Comparison of ENCODE assay signal across 4 cellular contexts in genomic region chr1:198411240-198411639, GRCh38.
TF ChIP-seq lines count a peak whose summit lies in the region.

No MANE protein-coding gene starts in this region.

TF ChIP-seq in HepG2, 621 proteins besides CTCF, POLR2A, EP300 and RAD21:
- TF ChIP-seq MAFK (conservative IDR thresholded peaks at IDR 0.05 in 1 of 2, IDR thresholded peaks at IDR 0.05 in 1 of 2; ENCODE audit: low read length in 2 of 2), result peak; percentile 24 to 71; a peak in 3 of 4 replicates
- no peak for TF ChIP-seq ZNF234 (CRISPR knock-in tag; conservative IDR thresholded peaks at IDR 0.05)
- no peak for TF ChIP-seq ARID3A (IDR thresholded peaks at IDR 0.05; ENCODE audit: low read depth, low read length)
- TF ChIP-seq TCF7 (IDR thresholded peaks at IDR 0.05; ENCODE audit: low read depth), result no peak
- no peak for TF ChIP-seq ZNF275 (CRISPR knock-in tag; IDR thresholded peaks at IDR 0.05; ENCODE audit: borderline replicate concordance)
- TF ChIP-seq RBFOX2 (IDR thresholded peaks at IDR 0.05; ENCODE audit: low read depth, low read length), result no peak
- no peak for TF ChIP-seq ZNF264 (CRISPR knock-in tag; IDR thresholded peaks at IDR 0.05)
- no peak for TF ChIP-seq GTF2F1 (IDR thresholded peaks at IDR 0.05; ENCODE audit: low read length)
- TF ChIP-seq AGO1 (IDR thresholded peaks at IDR 0.05; ENCODE audit: low read depth, low read length, poor library complexity, severe bottlenecking), result no peak
- no peak for TF ChIP-seq ZFY (CRISPR knock-in tag; IDR thresholded peaks at IDR 0.05)
- no peak for TF ChIP-seq ZNF737 (CRISPR knock-in tag; IDR thresholded peaks at IDR 0.05; ENCODE audit: borderline replicate concordance)
- no peak for TF ChIP-seq KLF9 (CRISPR knock-in tag; IDR thresholded peaks at IDR 0.05; ENCODE audit: low read depth)
- no peak for TF ChIP-seq ZNF619 (CRISPR knock-in tag; IDR thresholded peaks at IDR 0.05)
- no peak for TF ChIP-seq ZNF75D (CRISPR knock-in tag; IDR thresholded peaks at IDR 0.05; ENCODE audit: borderline replicate concordance)
- TF ChIP-seq MAFF (IDR thresholded peaks at IDR 0.05; ENCODE audit: low read depth, low read length), result peak; percentile 45

TF ChIP-seq in A549, 52 proteins besides CTCF, POLR2A, EP300 and RAD21:
- TF ChIP-seq BHLHE40 (IDR thresholded peaks at IDR 0.05; ENCODE audit: low read depth, low read length) (no peak), MAFK (IDR thresholded peaks at IDR 0.05; ENCODE audit: partially characterized antibody) (peak; percentile 56), FOSB (CRISPR knock-in tag; IDR thresholded peaks at IDR 0.05) (no peak), E2F6 (IDR thresholded peaks at IDR 0.05; ENCODE audit: borderline replicate concordance, low read depth) (no peak), HOXB13 (CRISPR knock-in tag; IDR thresholded peaks at IDR 0.05; ENCODE audit: low read depth) (no peak), PBX3 (IDR thresholded peaks at IDR 0.05) (no peak)

TF ChIP-seq in IMR-90, 13 proteins besides CTCF, POLR2A, EP300 and RAD21:
- TF ChIP-seq MAFK (IDR thresholded peaks at IDR 0.05; ENCODE audit: low read depth, low read length) (peak; percentile 55), RCOR1 (IDR thresholded peaks at IDR 0.05; ENCODE audit: insufficient replicate concordance, low read length) (no peak)
TF ChIP-seq in IMR-90: peak in this region for 1.

TF ChIP-seq in K562, 482 proteins besides CTCF, POLR2A, EP300 and RAD21:
- peak; percentile 32; the same call in 1 of the 2 replicates for TF ChIP-seq MAFG (tag; conservative IDR thresholded peaks at IDR 0.05)
- peak; percentile 48 for TF ChIP-seq MAFF (IDR thresholded peaks at IDR 0.05; ENCODE audit: low read length)
- TF ChIP-seq NR2F6 (CRISPR knock-in tag; IDR thresholded peaks at IDR 0.05), result no peak
- no peak for TF ChIP-seq DACH1 (IDR thresholded peaks at IDR 0.05; ENCODE audit: partially characterized antibody)
- peak; percentile 40; the same call in 1 of the 2 replicates for TF ChIP-seq C11orf30 (IDR thresholded peaks at IDR 0.05; ENCODE audit: low read depth)
- no peak for TF ChIP-seq TSC22D4 (tag; IDR thresholded peaks at IDR 0.05)
- no peak for TF ChIP-seq TAF1 (IDR thresholded peaks at IDR 0.05; ENCODE audit: control insufficient read depth, extremely low read depth, insufficient read depth, low read length, severe bottlenecking)
- TF ChIP-seq ZNF318 (IDR thresholded peaks at IDR 0.05; ENCODE audit: borderline replicate concordance in 1 of 2, low read depth in 1 of 2), result no peak
- TF ChIP-seq ZNF589 (CRISPR knock-in tag; IDR thresholded peaks at IDR 0.05; ENCODE audit: low read depth), result no peak
- no peak for TF ChIP-seq ETV1 (tag; conservative IDR thresholded peaks at IDR 0.05; ENCODE audit: low read depth)
- no peak for TF ChIP-seq HBP1 (CRISPR knock-in tag; IDR thresholded peaks at IDR 0.05)
- TF ChIP-seq ZNF316 (IDR thresholded peaks at IDR 0.05), result peak; percentile 63
- TF ChIP-seq BRF1 (IDR thresholded peaks at IDR 0.05; ENCODE audit: borderline replicate concordance, extremely low read depth, insufficient read length), result no peak
- peak; percentile 30; the same call in 1 of the 2 replicates for TF ChIP-seq MAFK (IDR thresholded peaks at IDR 0.05; ENCODE audit: low read length)
TF ChIP-seq in K562: peak in this region for 5.
